21 cellular contexts compared by ENCODE assay signal in genomic region chr13:86569974-86570373, GRCh38.
"Had no signal": no experiment of that assay in that cellular context is flagged by ENCODE, and none has a peak within 500 bp of the region (broad histone marks: within the 10 kb centered on the region; RNA-seq: fewer than 3 reads in every experiment).

No MANE protein-coding gene starts in this region.

- DNase-seq: activated B cell treated with CpG ODN at 0.5 μM for 24 hours; activated CD4-positive, alpha-beta memory T cell treated with anti-CD3 and anti-CD28 coated beads for 36 hours; activated CD4-positive, alpha-beta T cell treated with anti-CD3 and anti-CD28 coated beads for 1 hour; activated CD4-positive, alpha-beta T cell treated with anti-CD3 and anti-CD28 coated beads, Interleukin-2, amount 10 ng/mL, durations not matched to agents 7 days and 5 days; activated CD8-positive, alpha-beta memory T cell treated with anti-CD3 and anti-CD28 coated beads for 24 hours; activated gamma-delta T cell treated with Interleukin-2 at 50 U/mL for 16 hours; activated naive CD4-positive, alpha-beta T cell treated with anti-CD3 and anti-CD28 coated beads, Interleukin-2, amount 10 ng/mL, durations not matched to agents 7 days and 5 days; activated naive CD8-positive, alpha-beta T cell treated with anti-CD3 and anti-CD28 coated beads for 36 hours; activated T-cell treated with anti-CD3 and anti-CD28 coated beads, Interleukin-2, amount 50 U/mL, for 48 hours; caudate nucleus; Karpas-422; NCI-H1105 treated with DMSO at 0.1 percent for 48 hours; NCI-H146; NCI-H187 treated with DMSO at 0.1 percent for 48 hours; NCI-H2081 treated with DMSO at 0.1 percent for 48 hours; NCI-H446; NCI-H524; SIG-M5; T-helper 17 cell; T-helper 9 cell had no signal

- ATAC-seq: activated T-helper 17 cell treated with anti-CD3 and anti-CD28 coated beads, Interleukin-2, amount 50 U/mL, for 72 hours; T-helper 17 cell had no signal
